Comparison of ENCODE assay signal across 13 cellular contexts in genomic region chr2:162022290-162022945, GRCh38. TPM values are rescaled to one million over a fixed set of nuclear protein-coding genes. Genes with fewer than 3 reads are reported as not detected.
A peak's percentile ranks its signal among the peaks of the same experiment; 100 is the strongest.
DNase-seq lines count a peak whose midpoint lies in the region; ATAC-seq and TF ChIP-seq lines count a peak whose summit lies in the region.
"Had no signal": no experiment of that assay in that cellular context is flagged by ENCODE, and none has a peak within 500 bp of the region (broad histone marks: within the 10 kb centered on the region; RNA-seq: fewer than 3 reads in every experiment).

No MANE protein-coding gene starts in this region.

- peaks cover 53% of the 10 kb centered on the region for H3K36me3 Mint-ChIP-seq in CD4-positive, CD25-positive, alpha-beta regulatory T cell
- H3K36me3 Mint-ChIP-seq in activated CD8-positive, alpha-beta memory T cell treated with anti-CD3 and anti-CD28 coated beads, Interleukin-2, amount 10 ng/mL, durations not matched to agents 7 days and 5 days = peaks cover 81% of the 10 kb centered on the region

- H3K27ac ChIP-seq in CD4-positive, CD25-positive, alpha-beta regulatory T cell (ENCODE audit: insufficient read depth, low read length, poor library complexity, severe bottlenecking) = no peak overlapping the region
- no peak overlapping the region for H3K27ac ChIP-seq in HCT116 (ENCODE audit: low read depth, low read length)
- H3K27ac ChIP-seq: hepatocyte had no signal

- TF ChIP-seq RAD21 in HCT116 (IDR thresholded peaks at IDR 0.05; ENCODE audit: low read depth) = no peak

- no peaks in the 10 kb centered on the region for H3K27me3 Mint-ChIP-seq in CD4-positive, CD25-positive, alpha-beta regulatory T cell
- no peaks in the 10 kb centered on the region for H3K27me3 Mint-ChIP-seq in activated CD8-positive, alpha-beta memory T cell treated with anti-CD3 and anti-CD28 coated beads, Interleukin-2, amount 10 ng/mL, durations not matched to agents 7 days and 5 days
- H3K27me3 Mint-ChIP-seq: activated naive CD4-positive, alpha-beta T cell treated with anti-CD3 and anti-CD28 coated beads, Interleukin-2, amount 50 U/mL, for 24 hours; CD8-positive, alpha-beta memory T cell had no signal

- no peak overlapping the region for H2AFZ ChIP-seq in HCT116 (ENCODE audit: low read depth, low read length, poor library complexity, severe bottlenecking)
- H2AFZ ChIP-seq: hepatocyte had no signal

- H3K9me2 ChIP-seq in HCT116 (ENCODE audit: insufficient read depth) = no peaks in the 10 kb centered on the region

- H3K4me1 ChIP-seq in CD4-positive, CD25-positive, alpha-beta regulatory T cell (ENCODE audit: control insufficient read depth, insufficient read depth, low read length, poor library complexity, severe bottlenecking) = no peaks in the 10 kb centered on the region
- peaks cover 2 to 16% of the 10 kb centered on the region in 2 experiments; a peak in 3 of 4 replicates for H3K4me1 ChIP-seq in HCT116 (ENCODE audit: control insufficient read depth in 1 of 2, insufficient read depth in 2 of 2, low read length in 2 of 2)

- no peak for TF ChIP-seq POLR2A in HCT116 (IDR thresholded peaks at IDR 0.05; ENCODE audit: borderline replicate concordance, extremely low read depth, insufficient read depth, insufficient read length)

- peak overlapping the region; percentile 29; the same call in 1 of the 2 replicates for H3K4me2 ChIP-seq in HCT116 (ENCODE audit: low read length)
- H3K4me2 ChIP-seq: hepatocyte had no signal

- H3K36me3 ChIP-seq in CD4-positive, CD25-positive, alpha-beta regulatory T cell (ENCODE audit: control insufficient read depth, insufficient read depth, low read length) = peaks cover 5% of the 10 kb centered on the region
- no peaks in the 10 kb centered on the region for H3K36me3 ChIP-seq in HCT116 (ENCODE audit: control insufficient read depth in 1 of 2, insufficient read depth in 2 of 2, low read length in 2 of 2)
- H3K36me3 ChIP-seq in kidney epithelial cell (ENCODE audit: control insufficient read depth, insufficient read depth, low read length) = no peaks in the 10 kb centered on the region

- TF ChIP-seq CTCF in HCT116 (IDR thresholded peaks at IDR 0.05 in 2 of 3, conservative IDR thresholded peaks at IDR 0.05 in 1 of 3; ENCODE audit: borderline replicate concordance in 1 of 3, insufficient read depth in 1 of 3, low read depth in 2 of 3, low read length in 2 of 3) = no peak
- no peak for TF ChIP-seq CTCF in kidney epithelial cell (IDR thresholded peaks at IDR 0.05; ENCODE audit: insufficient read depth, low read length, poor library complexity, severe bottlenecking)

- no peaks in the 10 kb centered on the region for H3K27me3 ChIP-seq in CD4-positive, CD25-positive, alpha-beta regulatory T cell (ENCODE audit: control insufficient read depth, insufficient read depth, low read length)
- H3K27me3 ChIP-seq in HCT116 (ENCODE audit: insufficient read depth, low read length) (no peaks in the 10 kb centered on the region), kidney epithelial cell (ENCODE audit: control insufficient read depth, insufficient read depth, low read length) (no peaks in the 10 kb centered on the region)
- H3K27me3 ChIP-seq: hepatocyte had no signal

- H3K27ac Mint-ChIP-seq in CD4-positive, CD25-positive, alpha-beta regulatory T cell = peak overlapping the region in 2 of 3 donors; percentile 28 to 37
- H3K27ac Mint-ChIP-seq in activated CD8-positive, alpha-beta memory T cell treated with anti-CD3 and anti-CD28 coated beads, Interleukin-2, amount 10 ng/mL, durations not matched to agents 7 days and 5 days = no peak overlapping the region

- CTCF ChIA-PET in HCT116 (lab: Charles Lee) = interaction anchor here (0.9 kb wide), 1 partner anchor 15 kb away, joined by 3 read pairs; no protein-coding TSS in a partner anchor
- CTCF ChIA-PET in activated CD8-positive, alpha-beta memory T cell treated with anti-CD3 and anti-CD28 coated beads, Interleukin-2, amount 10 ng/mL, durations not matched to agents 7 days and 5 days (lab: Charles Lee) = interaction anchor here (1.0 to 1.2 kb wide), 2 partner anchors 11 to 76 kb away, joined by 3 to 4 read pairs; no protein-coding TSS in a partner anchor

- no peak overlapping the region for H3K4me3 ChIP-seq in CD4-positive, CD25-positive, alpha-beta regulatory T cell (ENCODE audit: low read depth, low read length)
- H3K4me3 ChIP-seq in HCT116 (replicated peaks in 1 of 2; ENCODE audit: low read depth in 1 of 2, low read length in 2 of 2) = no peak overlapping the region
- no peak overlapping the region for H3K4me3 ChIP-seq in kidney epithelial cell (ENCODE audit: low read depth, low read length)
- H3K4me3 ChIP-seq: hepatocyte had no signal

- no TSS peak for BruUV-seq in HCT116 (replicated peaks; lab: Mats Ljungman, UMichigan)

- no peak for DNase-seq in CD4-positive, CD25-positive, alpha-beta regulatory T cell
- no peak for DNase-seq in HCT116 (ENCODE audit: low read depth, low spot score)
- peak; percentile 34 for DNase-seq in astrocyte of the hippocampus (ENCODE audit: low read depth, low spot score)
- DNase-seq in kidney epithelial cell (ENCODE audit: low read depth) = peak; percentile 41
- no peak for DNase-seq in KG1 (lab: John Stamatoyannopoulos, UW)
- DNase-seq in activated CD8-positive, alpha-beta memory T cell treated with anti-CD3 and anti-CD28 coated beads, Interleukin-2, amount 10 ng/mL, durations not matched to agents 7 days and 5 days = no peak
- no peak for DNase-seq in GF-D8 (lab: John Stamatoyannopoulos, UW)
- DNase-seq in NAMALWA (ENCODE audit: low spot score) = no peak
- DNase-seq: midbrain, NCI-H1417 had no signal

- H3K9ac ChIP-seq in HCT116 (ENCODE audit: low read length) = no peak overlapping the region

- intact Hi-C loops in HCT116 (cut with micrococcal nuclease) = no loop called here

- H3K4me3 Mint-ChIP-seq in CD4-positive, CD25-positive, alpha-beta regulatory T cell = peak overlapping the region in 1 of 4 donors; percentile 3
- H3K4me3 Mint-ChIP-seq in activated CD8-positive, alpha-beta memory T cell treated with anti-CD3 and anti-CD28 coated beads, Interleukin-2, amount 10 ng/mL, durations not matched to agents 7 days and 5 days = no peak overlapping the region
- H3K4me3 Mint-ChIP-seq: CD8-positive, alpha-beta memory T cell had no signal

- H3K4me1 Mint-ChIP-seq in CD4-positive, CD25-positive, alpha-beta regulatory T cell = peaks cover 11 to 36% (median 17%) of the 10 kb centered on the region in 4 donors
- H3K4me1 Mint-ChIP-seq in activated CD8-positive, alpha-beta memory T cell treated with anti-CD3 and anti-CD28 coated beads, Interleukin-2, amount 10 ng/mL, durations not matched to agents 7 days and 5 days = peaks cover 28% of the 10 kb centered on the region

- RAD21 ChIA-PET in HCT116 (lab: Charles Lee; ENCODE audit: low non-redundant PET in 1 of 2, low total read pairs in 2 of 2, uncharacterized antibody in 2 of 2, unreplicated experiment in 2 of 2) = no interaction called here

- H3K9me3 Mint-ChIP-seq in CD4-positive, CD25-positive, alpha-beta regulatory T cell = peaks cover 0 to 1% (median 0%) of the 10 kb centered on the region in 7 donors
- H3K9me3 Mint-ChIP-seq in activated CD8-positive, alpha-beta memory T cell treated with anti-CD3 and anti-CD28 coated beads, Interleukin-2, amount 10 ng/mL, durations not matched to agents 7 days and 5 days (ENCODE audit: low read depth) = no peaks in the 10 kb centered on the region
- H3K9me3 Mint-ChIP-seq: activated naive CD4-positive, alpha-beta T cell treated with anti-CD3 and anti-CD28 coated beads, Interleukin-2, amount 50 U/mL, for 24 hours; CD8-positive, alpha-beta memory T cell had no signal

- POLR2A ChIA-PET in HCT116 (lab: Charles Lee) = no interaction called here

- no peaks in the 10 kb centered on the region for H3K9me3 ChIP-seq in CD4-positive, CD25-positive, alpha-beta regulatory T cell (ENCODE audit: control insufficient read depth in 2 of 2, low read length in 2 of 2)
- H3K9me3 ChIP-seq in HCT116 (ENCODE audit: control insufficient read depth in 1 of 2, insufficient read depth in 1 of 2, low read depth in 1 of 2, low read length in 2 of 2) = no peaks in the 10 kb centered on the region

- no peaks in the 10 kb centered on the region for H3K79me2 ChIP-seq in HCT116 (ENCODE audit: insufficient read depth, low read length)
- H3K79me2 ChIP-seq: hepatocyte had no signal

- no peaks in the 10 kb centered on the region for H4K20me1 ChIP-seq in HCT116 (ENCODE audit: insufficient read depth)

- no peak for ATAC-seq in CD4-positive, CD25-positive, alpha-beta regulatory T cell (ENCODE audit: low read depth in 2 of 2)
- peak; percentile 60 for ATAC-seq in HCT116
- no peak for ATAC-seq in activated CD8-positive, alpha-beta memory T cell treated with anti-CD3 and anti-CD28 coated beads, Interleukin-2, amount 10 ng/mL, durations not matched to agents 7 days and 5 days

TF ChIP-seq in HCT116, 20 proteins besides CTCF, POLR2A, EP300 and RAD21:
- TF ChIP-seq FOSL1 (IDR thresholded peaks at IDR 0.05; ENCODE audit: low read depth) (peak; percentile 25; the same call in 1 of the 2 replicates), JUND (IDR thresholded peaks at IDR 0.05) (peak; percentile 22; the same call in 1 of the 2 replicates), ELF1 (IDR thresholded peaks at IDR 0.05; ENCODE audit: borderline replicate concordance, low read depth) (no peak), EZH2 (IDR thresholded peaks at IDR 0.05) (no peak), SP1 (IDR thresholded peaks at IDR 0.05; ENCODE audit: low read depth) (no peak)

RNA-seq across cellular contexts. Expression of gene DPP4, which starts 51.6 kb away (rescaled TPM):
- 12.6 TPM for total RNA-seq in CD4-positive, CD25-positive, alpha-beta regulatory T cell
- polyA plus RNA-seq in CD4-positive, CD25-positive, alpha-beta regulatory T cell = 10 to 100 TPM; 22.3 to 40.8 (median 29.9) TPM
- total RNA-seq in HCT116 (2021; ENCODE audit: unreplicated experiment) (3.6 TPM), kidney epithelial cell (61.6 and 78.9 TPM in 2 replicates)
- 2.4 and 4.6 TPM in 2 replicates for polyA plus RNA-seq in HCT116 (2012)
- total RNA-seq in activated CD8-positive, alpha-beta memory T cell treated with anti-CD3 and anti-CD28 coated beads, Interleukin-2, amount 10 ng/mL, durations not matched to agents 7 days and 5 days = 100 to 1,000 TPM; 106 to 115 TPM

Comparison
In these comparisons a context has a peak if more than half of its experiments do, and no peak if none do; other contexts are left out.
1. DNase-seq: peak in astrocyte of the hippocampus (single experiment) and kidney epithelial cell (single experiment); none in CD4-positive, CD25-positive, alpha-beta regulatory T cell (0 of 3), HCT116 (single experiment), KG1 (single experiment), activated CD8-positive, alpha-beta memory T cell treated with anti-CD3 and anti-CD28 coated beads, Interleukin-2, amount 10 ng/mL, durations not matched to agents 7 days and 5 days (single experiment), GF-D8 (single experiment) and NAMALWA (single experiment).